Comparison of ENCODE assay signal across 27 cellular contexts in genomic region chr1:110375490-110375889, GRCh38.
"Had no signal": no experiment of that assay in that cellular context is flagged by ENCODE, and none has a peak within 500 bp of the region (broad histone marks: within the 10 kb centered on the region; RNA-seq: fewer than 3 reads in every experiment).

No MANE protein-coding gene starts in this region.

- DNase-seq: activated CD4-positive, alpha-beta T cell treated with anti-CD3 and anti-CD28 coated beads for 4 hours; activated CD4-positive, alpha-beta T cell treated with anti-CD3 and anti-CD28 coated beads, Interleukin-2, amount 50 U/mL, for 4 hours; activated effector memory CD4-positive, alpha-beta T cell treated with anti-CD3 and anti-CD28 coated beads, Interleukin-2, amount 50 U/mL, for 16 hours; activated naive CD4-positive, alpha-beta T cell treated with anti-CD3 and anti-CD28 coated beads for 36 hours; activated naive CD8-positive, alpha-beta T cell treated with anti-CD3 and anti-CD28 coated beads for 36 hours; adrenal gland; aorta; body of pancreas; cerebellar nuclear complex; dorsolateral prefrontal cortex; effector memory CD4-positive, alpha-beta T cell; left lung; ovary; right lobe of liver; stimulated activated CD4-positive, alpha-beta T cell treated with anti-CD3 and anti-CD28 coated beads, Interleukin-4, amount 100 ng/mL, for 24 hours; substantia nigra; T-helper 9 cell; thyroid gland; upper lobe of left lung had no signal

- ATAC-seq: body of pancreas; left lung; right lobe of liver; stimulated activated effector memory CD8-positive, alpha-beta T cell treated with anti-CD3 and anti-CD28 coated beads, Interleukin-12 subunit alpha, Interleukin-12 subunit beta, amount 100 ng/mL, for 72 hours had no signal

- H3K27me3 ChIP-seq: adrenal gland, body of pancreas, cardiac muscle cell, dorsolateral prefrontal cortex, left lung, neutrophil, ovary, right lobe of liver, thyroid gland, upper lobe of left lung, vagina had no signal

- H3K36me3 ChIP-seq: ovary had no signal

- H3K9me3 ChIP-seq: adrenal gland, body of pancreas, left lung, neutrophil, ovary, right lobe of liver, thyroid gland, upper lobe of left lung, vagina had no signal

- H3K4me3 ChIP-seq: adrenal gland, body of pancreas, cardiac muscle cell, coronary artery, dorsolateral prefrontal cortex, left lung, lung, ovary, right lobe of liver, skin epidermis, thyroid gland, upper lobe of left lung, vagina had no signal

- H3K4me1 ChIP-seq: body of pancreas, right lobe of liver, thyroid gland, vagina had no signal

- H3K27ac ChIP-seq: adrenal gland, body of pancreas, cardiac muscle cell, coronary artery, left lung, neutrophil, ovary, right lobe of liver, thyroid gland, upper lobe of left lung, vagina, VCaP had no signal
